In genomic region chr10:80359644-80360043, GRCh38 we compare ENCODE assay signal across 10 cellular contexts. TPM values are rescaled to one million over a fixed set of nuclear protein-coding genes. Genes with fewer than 3 reads are reported as not detected.
"Had no signal": no experiment of that assay in that cellular context is flagged by ENCODE, and none has a peak within 500 bp of the region (broad histone marks: within the 10 kb centered on the region; RNA-seq: fewer than 3 reads in every experiment).

No MANE protein-coding gene starts in this region.

- H3K27ac Mint-ChIP-seq: IgD-negative memory B cell had no signal

- H3K4me3 Mint-ChIP-seq: IgD-negative memory B cell had no signal

- H3K4me3 ChIP-seq: GM23248 had no signal

- ATAC-seq: HepG2 had no signal

- H3K27ac ChIP-seq: GM23248, HL-60 had no signal

- DNase-seq: GM23248, GOT3, H7, HCEC 1CT, KBM-7 had no signal

RNA-seq across cellular contexts. Expression of gene DYDC2, which starts 3.1 kb away (rescaled TPM):
- total RNA-seq: GM23248 had no signal
- polyA plus RNA-seq: GM23248, IgD-negative memory B cell had no signal

RNA-seq across cellular contexts. Expression of gene DYDC1, which starts 3.1 kb away (rescaled TPM):
- total RNA-seq: GM23248, H4, H7, HepG2, HT1080 had no signal
- polyA plus RNA-seq: GM23248, HepG2, IgD-negative memory B cell had no signal

RNA-seq across cellular contexts. Expression of gene PRXL2A, which starts 48.7 kb away (rescaled TPM):
- total RNA-seq: GM23248 had no signal
